In genomic region chr1:213772711-213773110, GRCh38 we compare ENCODE assay signal across 33 cellular contexts.
"Had no signal": no experiment of that assay in that cellular context is flagged by ENCODE, and none has a peak within 500 bp of the region (broad histone marks: within the 10 kb centered on the region; RNA-seq: fewer than 3 reads in every experiment).

No MANE protein-coding gene starts in this region.

- H3K4me3 Mint-ChIP-seq: activated B cell treated with CpG ODN at 0.5 μM for 24 hours; activated CD4-positive, alpha-beta memory T cell treated with anti-CD3 and anti-CD28 coated beads for 36 hours; activated naive CD8-positive, alpha-beta T cell treated with anti-CD3 and anti-CD28 coated beads for 36 hours; activated T-cell treated with anti-CD3 and anti-CD28 coated beads, Interleukin-2, amount 50 U/mL, for 4 hours; activated T-helper 1 cell treated with anti-CD3 and anti-CD28 coated beads, Interleukin-12 subunit alpha, Interleukin-12 subunit beta, Interleukin-2, Interleukin-4 antibody, amounts not matched to agents 30 ng/mL and 10 ng/mL and 1 ng/mL, durations not matched to agents 14 hours and 24 hours and 36 hours; T-helper 1 cell treated with Interleukin-12 subunit alpha and Interleukin-12 subunit beta and Interleukin-4 antibody, amounts not matched to agents 30 μg/mL and 1 μg/mL, for 36 hours; T-helper 2 cell treated with Interferon-gamma antibody and Interleukin-4, amounts not matched to agents 5 μg/mL and 100 μg/mL, for 36 hours had no signal

- H3K9me3 Mint-ChIP-seq: activated naive CD8-positive, alpha-beta T cell treated with anti-CD3 and anti-CD28 coated beads for 36 hours; activated T-cell treated with anti-CD3 and anti-CD28 coated beads, Interleukin-2, amount 50 U/mL, for 4 hours; activated T-helper 1 cell treated with anti-CD3 and anti-CD28 coated beads, Interleukin-12 subunit alpha, Interleukin-12 subunit beta, Interleukin-2, Interleukin-4 antibody, amounts not matched to agents 30 ng/mL and 10 ng/mL and 1 ng/mL, durations not matched to agents 14 hours and 24 hours and 36 hours; T-helper 2 cell treated with Interferon-gamma antibody and Interleukin-4, amounts not matched to agents 5 μg/mL and 100 μg/mL, for 36 hours had no signal

- H3K36me3 Mint-ChIP-seq: activated CD4-positive, alpha-beta memory T cell treated with anti-CD3 and anti-CD28 coated beads for 36 hours; activated naive CD8-positive, alpha-beta T cell treated with anti-CD3 and anti-CD28 coated beads for 36 hours had no signal

- H3K27me3 Mint-ChIP-seq: activated B cell treated with CpG ODN at 0.5 μM for 24 hours; activated CD4-positive, alpha-beta memory T cell treated with anti-CD3 and anti-CD28 coated beads for 36 hours; activated naive CD8-positive, alpha-beta T cell treated with anti-CD3 and anti-CD28 coated beads for 36 hours had no signal

- ATAC-seq: activated T-cell treated with anti-CD3 and anti-CD28 coated beads, Interleukin-2, amount 50 U/mL, for 4 hours; PC-3 had no signal

- H3K4me1 Mint-ChIP-seq: activated B cell treated with CpG ODN at 0.5 μM for 24 hours; activated naive CD8-positive, alpha-beta T cell treated with anti-CD3 and anti-CD28 coated beads for 36 hours had no signal

- H3K27ac Mint-ChIP-seq: activated B cell treated with CpG ODN at 0.5 μM for 24 hours; activated CD4-positive, alpha-beta memory T cell treated with anti-CD3 and anti-CD28 coated beads for 36 hours; activated naive CD8-positive, alpha-beta T cell treated with anti-CD3 and anti-CD28 coated beads for 36 hours; activated T-helper 1 cell treated with anti-CD3 and anti-CD28 coated beads, Interleukin-12 subunit alpha, Interleukin-12 subunit beta, Interleukin-2, Interleukin-4 antibody, amounts not matched to agents 30 ng/mL and 10 ng/mL and 1 ng/mL, durations not matched to agents 14 hours and 24 hours and 36 hours; T-helper 1 cell treated with Interleukin-12 subunit alpha and Interleukin-12 subunit beta and Interleukin-4 antibody, amounts not matched to agents 30 μg/mL and 1 μg/mL, for 36 hours; T-helper 2 cell treated with Interferon-gamma antibody and Interleukin-4, amounts not matched to agents 5 μg/mL and 100 μg/mL, for 36 hours had no signal

- DNase-seq: activated B cell treated with CpG ODN at 0.5 μM for 24 hours; activated CD4-positive, alpha-beta memory T cell treated with anti-CD3 and anti-CD28 coated beads for 36 hours; activated CD4-positive, alpha-beta T cell treated with anti-CD3 and anti-CD28 coated beads for 4 hours; activated CD4-positive, alpha-beta T cell treated with anti-CD3 and anti-CD28 coated beads, Interleukin-2, amount 50 U/mL, for 1 hour; activated CD4-positive, CD25-positive, alpha-beta regulatory T cell treated with anti-CD3 and anti-CD28 coated beads, Interleukin-2, amount 50 U/mL, for 72 hours; activated CD8-positive, alpha-beta memory T cell treated with anti-CD3 and anti-CD28 coated beads, Interleukin-2, amount 50 U/mL, for 4 hours; activated gamma-delta T cell treated with Interleukin-2 at 50 U/mL for 16 hours; activated naive CD4-positive, alpha-beta T cell treated with anti-CD3 and anti-CD28 coated beads, Interleukin-2, amount 50 U/mL, for 16 hours; activated naive CD8-positive, alpha-beta T cell treated with anti-CD3 and anti-CD28 coated beads for 36 hours; activated T-cell treated with anti-CD3 and anti-CD28 coated beads for 4 hours; activated T-cell treated with anti-CD3 and anti-CD28 coated beads, Interleukin-2, amount 50 U/mL, for 4 hours; amniotic stem cell; aorta; brain microvascular endothelial cell; central memory CD4-positive, alpha-beta T cell; MM.1S; MV-4-11; NCI-H1092; NCI-H1436 treated with DMSO at 0.1 percent for 48 hours; NCI-H187 treated with DMSO at 0.1 percent for 48 hours; NCI-H2081; NCI-H226; NCI-H446 treated with DMSO at 0.1 percent for 48 hours; NCI-H526; NCI-H774; PC-3; Peyer's patch; RPMI8226; SHP77 treated with DMSO at 0.1 percent for 48 hours; SK-N-SH had no signal
